Comparison of ENCODE assay signal across 24 cellular contexts in genomic region chr10:112232670-112233069, GRCh38. TPM values are rescaled to one million over a fixed set of nuclear protein-coding genes. Genes with fewer than 3 reads are reported as not detected.
DNase-seq lines count a peak whose midpoint lies in the region; ATAC-seq, FAIRE-seq and TF ChIP-seq lines count a peak whose summit lies in the region.
"Had no signal": no experiment of that assay in that cellular context is flagged by ENCODE, and none has a peak within 500 bp of the region (broad histone marks: within the 10 kb centered on the region; RNA-seq: fewer than 3 reads in every experiment).

No MANE protein-coding gene starts in this region.

- H3K9me3 ChIP-seq in Karpas-422 (ENCODE audit: low read length), result no peaks in the 10 kb centered on the region; the same call in 1 of the 2 replicates
- H3K9me3 ChIP-seq in OCI-LY7 (ENCODE audit: low read length), result no peaks in the 10 kb centered on the region
- H3K9me3 ChIP-seq in small intestine (ENCODE audit: control insufficient read depth, low read depth), result no peaks in the 10 kb centered on the region
- H3K9me3 ChIP-seq: colonic mucosa, mucosa of descending colon had no signal

- DNase-seq in Karpas-422, result peak; percentile 95
- peak; percentile 11 for DNase-seq in OCI-LY7 (ENCODE audit: low spot score)
- peak; percentile 48 for DNase-seq in small intestine
- no peak for DNase-seq in EL
- no peak for DNase-seq in sciatic nerve (ENCODE audit: low spot score)
- DNase-seq in RCC 7860 (ENCODE audit: low spot score), result no peak
- DNase-seq: activated CD4-positive, CD25-positive, alpha-beta regulatory T cell; activated CD8-positive, alpha-beta T cell treated with anti-CD3 and anti-CD28 coated beads for 36 hours; activated naive CD4-positive, alpha-beta T cell; CD8-positive, alpha-beta T cell; colonic mucosa; mucosa of descending colon; stimulated activated CD4-positive, alpha-beta T cell treated with anti-CD3 and anti-CD28 coated beads, Interleukin-2, amount 100 ng/mL, for 48 hours had no signal

- ATAC-seq in GM18502 (IDR thresholded peaks at IDR 0.05; ENCODE audit: poor library complexity, unreplicated experiment) (peak; percentile 64), sciatic nerve (no peak), GM19328 (IDR thresholded peaks at IDR 0.05; ENCODE audit: unreplicated experiment) (no peak)
- ATAC-seq: activated CD8-positive, alpha-beta T cell treated with anti-CD3 and anti-CD28 coated beads for 36 hours; CD8-positive, alpha-beta T cell; mucosa of descending colon; Panc1 had no signal

- H3K4me3 ChIP-seq in Karpas-422 (ENCODE audit: low read length) (peak overlapping the region; percentile 55), OCI-LY7 (ENCODE audit: low read depth, low read length, poor library complexity, severe bottlenecking) (no peak overlapping the region), small intestine (ENCODE audit: low read depth in 1 of 2, low read length in 2 of 2) (no peak overlapping the region)
- H3K4me3 ChIP-seq: breast epithelium, colonic mucosa, mucosa of descending colon, SK-N-MC, skin epidermis had no signal

- H3K9ac ChIP-seq in Karpas-422 (ENCODE audit: low read length), result peak overlapping the region; percentile 73
- H3K9ac ChIP-seq: KMS-11 had no signal

- POLR2A ChIA-PET in OCI-LY7 (lab: Charles Lee), result no interaction called here

- intact Hi-C loops in OCI-LY7 (cut with micrococcal nuclease; ENCODE audit: unreplicated experiment) (no loop called here), sciatic nerve (cut with DNase I) (no loop called here)

- H4K20me1 ChIP-seq in Karpas-422 (ENCODE audit: insufficient read depth, low read depth, low read length) (no peaks in the 10 kb centered on the region), OCI-LY7 (ENCODE audit: insufficient read depth, low read length) (no peaks in the 10 kb centered on the region)

- H3K4me2 ChIP-seq in Karpas-422 (ENCODE audit: low read depth, low read length, poor library complexity, severe bottlenecking) (peak overlapping the region; percentile 66), OCI-LY7 (ENCODE audit: low read length) (no peak overlapping the region)
- H3K4me2 ChIP-seq: KMS-11 had no signal

- no peak for TF ChIP-seq CTCF in OCI-LY7 (conservative IDR thresholded peaks at IDR 0.05; ENCODE audit: low read length)

- no peaks in the 10 kb centered on the region; the same call in 1 of the 2 replicates for H3K36me3 ChIP-seq in Karpas-422 (ENCODE audit: insufficient read depth, low read length)
- H3K36me3 ChIP-seq in OCI-LY7 (ENCODE audit: insufficient read depth, low read length), result no peaks in the 10 kb centered on the region
- no peaks in the 10 kb centered on the region for H3K36me3 ChIP-seq in small intestine (ENCODE audit: control insufficient read depth in 2 of 2, insufficient read depth in 2 of 2, low read length in 2 of 2)
- H3K36me3 ChIP-seq: breast epithelium, colonic mucosa had no signal

- peak overlapping the region; percentile 98 for H3K27ac ChIP-seq in Karpas-422 (ENCODE audit: low read length)
- H3K27ac ChIP-seq in OCI-LY7 (ENCODE audit: low read depth, low read length, poor library complexity, severe bottlenecking), result no peak overlapping the region
- H3K27ac ChIP-seq in small intestine (ENCODE audit: low read depth in 1 of 2, low read length in 1 of 2), result no peak overlapping the region
- H3K27ac ChIP-seq: breast epithelium, colonic mucosa, KMS-11, SK-N-MC, skin epidermis had no signal

- WGBS in small intestine, 3 donors, result 35 to 59% (median 44%) methylated on average over 6 of the region's 6 CpGs

- no peak overlapping the region for H2AFZ ChIP-seq in Karpas-422 (ENCODE audit: low read length)
- H2AFZ ChIP-seq in OCI-LY7 (ENCODE audit: low read length), result no peak overlapping the region

- peaks cover 60% of the 10 kb centered on the region for H3K4me1 ChIP-seq in Karpas-422 (ENCODE audit: low read length)
- H3K4me1 ChIP-seq in OCI-LY7 (ENCODE audit: insufficient read depth, low read length, poor library complexity, severe bottlenecking), result no peaks in the 10 kb centered on the region
- H3K4me1 ChIP-seq in small intestine (ENCODE audit: control insufficient read depth in 2 of 2, insufficient read depth in 1 of 2, low read depth in 1 of 2, low read length in 1 of 2), result peaks cover 0 to 5% of the 10 kb centered on the region in 2 donors
- H3K4me1 ChIP-seq: breast epithelium, colonic mucosa had no signal

- H3K79me2 ChIP-seq in Karpas-422 (ENCODE audit: low read length) (no peaks in the 10 kb centered on the region), OCI-LY7 (ENCODE audit: insufficient read depth, low read depth, low read length) (no peaks in the 10 kb centered on the region)

- H3K9me2 ChIP-seq in Karpas-422 (replicated peaks; ENCODE audit: insufficient read depth, low read length) (no peaks in the 10 kb centered on the region), OCI-LY7 (ENCODE audit: insufficient read depth, low read length) (no peaks in the 10 kb centered on the region)

- no peak for FAIRE-seq in small intestine (lab: Jason Lieb, UNC)
- no peak for FAIRE-seq in RCC 7860 (lab: Jason Lieb, UNC)

- no TSS peak for BruUV-seq in OCI-LY7 (replicated peaks; lab: Mats Ljungman, UMichigan)

- CTCF ChIA-PET in OCI-LY7 (lab: Charles Lee; ENCODE audit: unreplicated experiment), result no interaction called here

- H3K27me3 ChIP-seq in Karpas-422 (ENCODE audit: low read length), result no peaks in the 10 kb centered on the region
- no peaks in the 10 kb centered on the region for H3K27me3 ChIP-seq in small intestine (ENCODE audit: control insufficient read depth in 2 of 2, insufficient read depth in 2 of 2, low read length in 2 of 2)
- H3K27me3 ChIP-seq: breast epithelium, colonic mucosa had no signal

RNA-seq across cellular contexts. Expression of gene GPAM, which starts 49.1 kb away (rescaled TPM):
- total RNA-seq in Karpas-422 (2014; rRNA removed; shearing (Covaris generic); ENCODE audit: low replicate concordance), result 164 and 481 TPM in 2 replicates
- 6.9 and 7.5 TPM in 2 replicates for total RNA-seq in OCI-LY7 (2014; rRNA removed; shearing (Covaris generic))
- 7.9 and 13.0 TPM in 2 replicates for total RNA-seq in OCI-LY7 (2022)
- 10 to 100 TPM in 1 of 3 donors, 1 to 10 TPM in 2; 1.1 to 24.6 (median 3.1) TPM for polyA plus RNA-seq in small intestine
- total RNA-seq in sciatic nerve, result 71.9 TPM

RNA-seq across cellular contexts. Expression of gene TECTB, which starts 50.5 kb away (rescaled TPM):
- total RNA-seq in Karpas-422 (2014; rRNA removed; shearing (Covaris generic); ENCODE audit: low replicate concordance), result not detected in 2 replicates
- not detected in 2 replicates for total RNA-seq in OCI-LY7 (2014; rRNA removed; shearing (Covaris generic))
- total RNA-seq in OCI-LY7 (2022), result not detected in 2 replicates
- polyA plus RNA-seq in small intestine, result under 1 TPM in 1 of 3 donors, not detected in 2; 0.03 TPM
- total RNA-seq in sciatic nerve, result not detected
- total RNA-seq: activated CD8-positive, alpha-beta T cell treated with anti-CD3 and anti-CD28 coated beads for 36 hours; breast epithelium; CD8-positive, alpha-beta T cell; colonic mucosa; HT1080; mucosa of descending colon; neural crest cell; progenitor cell of endocrine pancreas; ureter had no signal

Comparison
In these comparisons a context has a peak if more than half of its experiments do, and no peak if none do; other contexts are left out.
1. DNase-seq: peak in Karpas-422 (single experiment), OCI-LY7 (single experiment) and small intestine (single experiment); none in EL (single experiment), sciatic nerve (single experiment) and RCC 7860 (single experiment).